ENCODE assay signal across 1 cellular context in genomic region chr4:101183658-101184373, GRCh38.
TF ChIP-seq lines count a peak whose summit lies in the region.

No MANE protein-coding gene starts in this region.

TF ChIP-seq in SK-N-SH treated with all-trans-retinoic acid at 6 μM for 48 hours, 23 proteins besides CTCF, POLR2A, EP300 and RAD21 (continued from another document):
- no peak for TF ChIP-seq CSRNP3 (CRISPR knock-in tag; IDR thresholded peaks at IDR 0.05)
- TF ChIP-seq ESRRG (CRISPR knock-in tag; IDR thresholded peaks at IDR 0.05): no peak
- TF ChIP-seq CSDC2 (CRISPR knock-in tag; IDR thresholded peaks at IDR 0.05): no peak
- TF ChIP-seq ZC3H10 (CRISPR knock-in tag; IDR thresholded peaks at IDR 0.05): no peak
- TF ChIP-seq BACH2 (CRISPR knock-in tag; IDR thresholded peaks at IDR 0.05; ENCODE audit: borderline replicate concordance): no peak
- no peak for TF ChIP-seq ZFP30 (CRISPR knock-in tag; IDR thresholded peaks at IDR 0.05)
- no peak for TF ChIP-seq OSR1 (CRISPR knock-in tag; IDR thresholded peaks at IDR 0.05)
- TF ChIP-seq ARNTL (CRISPR knock-in tag; IDR thresholded peaks at IDR 0.05; ENCODE audit: borderline replicate concordance, low read depth): no peak
- no peak for TF ChIP-seq ISL1 (CRISPR knock-in tag; IDR thresholded peaks at IDR 0.05)
TF ChIP-seq in SK-N-SH treated with all-trans-retinoic acid at 6 μM for 48 hours: peak in this region for 0.
